1 cellular context compared by ENCODE assay signal in the genomic region with DNA sequence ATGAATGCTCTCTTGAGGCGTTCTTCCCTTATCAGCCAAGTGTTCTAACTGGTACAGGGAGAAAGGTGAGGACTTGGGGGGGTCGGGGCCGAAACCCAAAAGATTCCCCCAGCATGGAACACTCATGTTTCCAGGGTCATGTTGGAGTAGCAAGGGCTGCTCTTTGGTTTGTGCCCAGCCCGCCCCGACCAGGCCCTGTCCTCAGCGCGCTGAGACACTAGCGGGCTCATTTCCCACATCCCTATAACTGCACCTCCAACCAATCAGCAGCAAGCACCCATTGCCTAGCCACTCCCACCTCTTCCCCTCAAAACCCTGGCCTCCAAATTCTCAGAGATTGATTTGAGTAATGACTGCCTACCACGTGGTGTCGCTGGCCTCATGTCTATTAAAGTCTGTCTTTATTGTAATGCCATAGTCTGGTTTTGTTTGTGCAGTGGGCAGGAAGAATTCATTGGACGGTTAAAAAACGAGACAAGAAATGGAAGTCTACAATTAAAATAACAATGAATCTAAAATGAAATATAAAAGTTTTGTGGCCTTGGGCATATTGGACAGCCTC.
TF ChIP-seq lines count a peak whose summit lies in the region.

No MANE protein-coding gene starts in this region.

TF ChIP-seq in GM12878, 131 proteins besides CTCF, POLR2A, EP300 and RAD21:
- TF ChIP-seq ZNF24 (IDR thresholded peaks at IDR 0.05) (no peak), SRF (IDR thresholded peaks at IDR 0.05; ENCODE audit: low read depth in 2 of 2, low read length in 2 of 2) (no peak), ZNF274 (IDR thresholded peaks at IDR 0.05; ENCODE audit: insufficient read depth, insufficient read length) (no peak), CEBPB (IDR thresholded peaks at IDR 0.05; ENCODE audit: borderline replicate concordance in 1 of 2, low read depth in 2 of 2, low read length in 2 of 2) (no peak)
- TF ChIP-seq, protein P1, sequence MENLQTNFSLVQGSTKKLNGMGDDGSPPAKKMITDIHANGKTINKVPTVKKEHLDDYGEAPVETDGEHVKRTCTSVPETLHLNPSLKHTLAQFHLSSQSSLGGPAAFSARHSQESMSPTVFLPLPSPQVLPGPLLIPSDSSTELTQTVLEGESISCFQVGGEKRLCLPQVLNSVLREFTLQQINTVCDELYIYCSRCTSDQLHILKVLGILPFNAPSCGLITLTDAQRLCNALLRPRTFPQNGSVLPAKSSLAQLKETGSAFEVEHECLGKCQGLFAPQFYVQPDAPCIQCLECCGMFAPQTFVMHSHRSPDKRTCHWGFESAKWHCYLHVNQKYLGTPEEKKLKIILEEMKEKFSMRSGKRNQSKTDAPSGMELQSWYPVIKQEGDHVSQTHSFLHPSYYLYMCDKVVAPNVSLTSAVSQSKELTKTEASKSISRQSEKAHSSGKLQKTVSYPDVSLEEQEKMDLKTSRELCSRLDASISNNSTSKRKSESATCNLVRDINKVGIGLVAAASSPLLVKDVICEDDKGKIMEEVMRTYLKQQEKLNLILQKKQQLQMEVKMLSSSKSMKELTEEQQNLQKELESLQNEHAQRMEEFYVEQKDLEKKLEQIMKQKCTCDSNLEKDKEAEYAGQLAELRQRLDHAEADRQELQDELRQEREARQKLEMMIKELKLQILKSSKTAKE (IDR thresholded peaks at IDR 0.05; ENCODE audit: low read depth, poor library complexity, severe bottlenecking): no peak
- TF ChIP-seq, protein P2, sequence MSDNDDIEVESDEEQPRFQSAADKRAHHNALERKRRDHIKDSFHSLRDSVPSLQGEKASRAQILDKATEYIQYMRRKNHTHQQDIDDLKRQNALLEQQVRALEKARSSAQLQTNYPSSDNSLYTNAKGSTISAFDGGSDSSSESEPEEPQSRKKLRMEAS (IDR thresholded peaks at IDR 0.05; ENCODE audit: low read depth, low read length): no peak
- TF ChIP-seq, protein P3, sequence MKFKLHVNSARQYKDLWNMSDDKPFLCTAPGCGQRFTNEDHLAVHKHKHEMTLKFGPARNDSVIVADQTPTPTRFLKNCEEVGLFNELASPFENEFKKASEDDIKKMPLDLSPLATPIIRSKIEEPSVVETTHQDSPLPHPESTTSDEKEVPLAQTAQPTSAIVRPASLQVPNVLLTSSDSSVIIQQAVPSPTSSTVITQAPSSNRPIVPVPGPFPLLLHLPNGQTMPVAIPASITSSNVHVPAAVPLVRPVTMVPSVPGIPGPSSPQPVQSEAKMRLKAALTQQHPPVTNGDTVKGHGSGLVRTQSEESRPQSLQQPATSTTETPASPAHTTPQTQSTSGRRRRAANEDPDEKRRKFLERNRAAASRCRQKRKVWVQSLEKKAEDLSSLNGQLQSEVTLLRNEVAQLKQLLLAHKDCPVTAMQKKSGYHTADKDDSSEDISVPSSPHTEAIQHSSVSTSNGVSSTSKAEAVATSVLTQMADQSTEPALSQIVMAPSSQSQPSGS (IDR thresholded peaks at IDR 0.05; ENCODE audit: low read length): no peak
